Comparison of ENCODE assay signal across 15 cellular contexts in the genomic region with DNA sequence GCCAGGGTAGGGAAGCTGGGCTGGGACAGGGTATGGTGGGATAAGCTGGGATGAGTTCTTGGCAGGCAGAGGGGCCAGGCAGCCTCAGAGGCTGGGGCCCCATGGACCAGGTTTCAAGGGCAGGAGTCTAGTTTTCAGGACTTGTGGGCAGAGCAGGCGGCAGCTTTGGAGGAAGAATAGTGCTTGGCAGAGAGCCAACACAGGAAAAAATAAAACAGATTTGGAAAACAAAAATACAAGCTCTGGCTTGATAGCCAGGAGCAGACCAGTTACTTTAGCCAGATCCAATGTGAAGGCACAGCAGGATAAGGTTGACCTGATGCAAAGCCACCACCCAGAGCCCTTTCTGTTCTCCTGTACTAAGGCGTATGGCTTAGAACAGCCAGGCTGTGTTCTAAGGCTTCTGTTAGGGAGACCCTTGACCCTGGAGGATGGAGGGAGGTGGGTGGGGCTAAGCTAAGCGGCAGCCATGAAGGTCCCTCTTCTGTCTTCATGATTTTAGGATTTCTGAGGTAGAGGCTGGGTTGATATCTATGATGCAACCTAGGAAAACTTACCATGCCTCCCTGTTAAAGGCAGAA. TPM values are rescaled to one million over a fixed set of nuclear protein-coding genes. Genes with fewer than 3 reads are reported as not detected.
DNase-seq lines count a peak whose midpoint lies in the region; ATAC-seq and TF ChIP-seq lines count a peak whose summit lies in the region.
"Had no signal": no experiment of that assay in that cellular context is flagged by ENCODE, and none has a peak within 500 bp of the region (broad histone marks: within the 10 kb centered on the region; RNA-seq: fewer than 3 reads in every experiment).

No MANE protein-coding gene starts in this region.

- 82% methylated on average over 3 of the region's 3 CpGs for WGBS in SK-N-SH (ENCODE audit: low lambda C conversion rate)

- peaks cover 5% of the 10 kb centered on the region; the same call in 1 of the 2 replicates for H3K36me3 Mint-ChIP-seq in HFFc6 (ENCODE audit: low read depth)
- peaks cover 28% of the 10 kb centered on the region for H3K36me3 Mint-ChIP-seq in activated naive CD8-positive, alpha-beta T cell treated with anti-CD3 and anti-CD28 coated beads for 36 hours
- H3K36me3 Mint-ChIP-seq in naive thymus-derived CD8-positive, alpha-beta T cell, result peaks cover 0 to 14% (median 0%) of the 10 kb centered on the region in 3 donors

- no peak overlapping the region for H3K4me3 ChIP-seq in SK-N-SH (ENCODE audit: low read depth in 2 of 2, low read length in 1 of 2)
- H3K4me3 ChIP-seq: prostate gland, transverse colon had no signal

- no peak for TF ChIP-seq EP300 in SK-N-SH (IDR thresholded peaks at IDR 0.05; ENCODE audit: borderline replicate concordance in 1 of 2, low read depth in 1 of 2, low read length in 1 of 2)

- POLR2A ChIA-PET in SK-N-SH (lab: Yijun Ruan, JAX), result no interaction called here
- POLR2A ChIA-PET in naive thymus-derived CD8-positive, alpha-beta T cell (lab: Charles Lee), result interaction anchor here (0.6 kb wide), 1 partner anchor 333 kb away, joined by 3 read pairs; no protein-coding TSS in a partner anchor

- no peaks in the 10 kb centered on the region for H3K9me2 ChIP-seq in SK-N-SH

- H3K4me1 ChIP-seq in SK-N-SH (ENCODE audit: control insufficient read depth in 1 of 2, insufficient read depth in 2 of 2, low read depth in 1 of 2, low read length in 1 of 2) (peaks cover 0 to 46% of the 10 kb centered on the region in 2 experiments; a peak in 3 of 4 replicates), foreskin keratinocyte (no peaks in the 10 kb centered on the region)

- H3K4me2 ChIP-seq in SK-N-SH, result no peak overlapping the region
- H3K4me2 ChIP-seq: KMS-11 had no signal

- H3K4me3 Mint-ChIP-seq in HFFc6, result no peak overlapping the region; the same call in 1 of the 2 replicates
- H3K4me3 Mint-ChIP-seq in activated naive CD8-positive, alpha-beta T cell treated with anti-CD3 and anti-CD28 coated beads for 36 hours, result no peak overlapping the region
- H3K4me3 Mint-ChIP-seq in naive thymus-derived CD8-positive, alpha-beta T cell, result peak overlapping the region in 8 of 10 donors; percentile 11 to 94 (median 37)

- H3K27me3 ChIP-seq in SK-N-SH (ENCODE audit: insufficient read depth) (no peaks in the 10 kb centered on the region), foreskin keratinocyte (no peaks in the 10 kb centered on the region)
- H3K27me3 ChIP-seq: transverse colon had no signal

- CTCF ChIA-PET in SK-N-SH (lab: Yijun Ruan, JAX), result interaction anchor here (0.7 to 2.5 kb wide), 5 partner anchors 9 to 181 kb away, joined by 3 to 10 read pairs (median 3); no protein-coding TSS in a partner anchor

- TF ChIP-seq CTCF in SK-N-SH (IDR thresholded peaks at IDR 0.05) (no peak), HFFc6 (IDR thresholded peaks at IDR 0.05) (no peak), foreskin keratinocyte (conservative IDR thresholded peaks at IDR 0.05) (no peak)

- no peak for TF ChIP-seq RAD21 in SK-N-SH (IDR thresholded peaks at IDR 0.05; ENCODE audit: low read length)

- H2AFZ ChIP-seq in SK-N-SH (ENCODE audit: low read depth), result no peak overlapping the region

- H3K9ac ChIP-seq in SK-N-SH, result no peak overlapping the region
- H3K9ac ChIP-seq: KMS-11 had no signal

- H3K27ac ChIP-seq in SK-N-SH (ENCODE audit: low read depth in 2 of 2, low read length in 1 of 2) (peak overlapping the region in 1 of 2 experiments; percentile 36; a peak in 1 of 4 replicates), foreskin keratinocyte (no peak overlapping the region)
- H3K27ac ChIP-seq: KMS-11, prostate gland had no signal

- peak overlapping the region; percentile 75 for H3K27ac Mint-ChIP-seq in HFFc6
- H3K27ac Mint-ChIP-seq in activated naive CD8-positive, alpha-beta T cell treated with anti-CD3 and anti-CD28 coated beads for 36 hours, result peak overlapping the region; percentile 32
- peak overlapping the region; percentile 9 to 98 (median 93) for H3K27ac Mint-ChIP-seq in naive thymus-derived CD8-positive, alpha-beta T cell

- ATAC-seq in SK-N-SH treated with all-trans-retinoic acid at 6 μM for 48 hours (no peak), foreskin keratinocyte (no peak), GM19324 (IDR thresholded peaks at IDR 0.05; ENCODE audit: low FRiP score, unreplicated experiment) (no peak), HG02623 (IDR thresholded peaks at IDR 0.05; ENCODE audit: unreplicated experiment) (no peak)
- no peak for ATAC-seq in naive thymus-derived CD8-positive, alpha-beta T cell

- H4K20me1 ChIP-seq in SK-N-SH (ENCODE audit: insufficient read depth), result no peaks in the 10 kb centered on the region

- no peaks in the 10 kb centered on the region for H3K9me3 ChIP-seq in SK-N-SH
- H3K9me3 ChIP-seq: prostate gland, transverse colon had no signal

- H3K4me1 Mint-ChIP-seq in HFFc6 (ENCODE audit: low read depth), result peaks cover 78% of the 10 kb centered on the region
- peaks cover 83% of the 10 kb centered on the region for H3K4me1 Mint-ChIP-seq in activated naive CD8-positive, alpha-beta T cell treated with anti-CD3 and anti-CD28 coated beads for 36 hours
- H3K4me1 Mint-ChIP-seq in naive thymus-derived CD8-positive, alpha-beta T cell, result peaks cover 66 to 99% (median 97%) of the 10 kb centered on the region in 4 donors

- H3K36me3 ChIP-seq in SK-N-SH (replicated peaks in 1 of 2; ENCODE audit: control insufficient read depth in 1 of 2, insufficient read depth in 2 of 2, low read length in 1 of 2), result no peaks in the 10 kb centered on the region
- H3K36me3 ChIP-seq: prostate gland, transverse colon had no signal

- peaks cover 3% of the 10 kb centered on the region for H3F3A ChIP-seq in SK-N-SH (replicated peaks; ENCODE audit: insufficient read depth)

- H3K27me3 Mint-ChIP-seq in HFFc6 (ENCODE audit: insufficient read depth), result peaks cover 5% of the 10 kb centered on the region
- H3K27me3 Mint-ChIP-seq in activated naive CD8-positive, alpha-beta T cell treated with anti-CD3 and anti-CD28 coated beads for 36 hours, result no peaks in the 10 kb centered on the region
- no peaks in the 10 kb centered on the region for H3K27me3 Mint-ChIP-seq in naive thymus-derived CD8-positive, alpha-beta T cell

- H3K9me3 Mint-ChIP-seq in HFFc6, result no peaks in the 10 kb centered on the region
- H3K9me3 Mint-ChIP-seq in activated naive CD8-positive, alpha-beta T cell treated with anti-CD3 and anti-CD28 coated beads for 36 hours, result no peaks in the 10 kb centered on the region
- no peaks in the 10 kb centered on the region for H3K9me3 Mint-ChIP-seq in naive thymus-derived CD8-positive, alpha-beta T cell

- peak; percentile 46 for DNase-seq in SK-N-SH
- no peak for DNase-seq in HFFc6
- DNase-seq in activated naive CD8-positive, alpha-beta T cell treated with anti-CD3 and anti-CD28 coated beads for 36 hours, result no peak
- no peak for DNase-seq in naive thymus-derived CD8-positive, alpha-beta T cell
- no peak for DNase-seq in foreskin keratinocyte
- DNase-seq: ACHN; activated CD8-positive, alpha-beta memory T cell treated with anti-CD3 and anti-CD28 coated beads, Interleukin-2, amount 50 U/mL, for 4 hours; effector CD8-positive, alpha-beta T cell; NCI-H2029 treated with DMSO at 0.1 percent for 48 hours; transverse colon had no signal

- H3K79me2 ChIP-seq in SK-N-SH (ENCODE audit: insufficient read depth), result peaks cover 10% of the 10 kb centered on the region; the same call in 1 of the 2 replicates

TF ChIP-seq in SK-N-SH, 30 proteins besides CTCF, POLR2A, EP300 and RAD21:
- TF ChIP-seq NFIC (IDR thresholded peaks at IDR 0.05; ENCODE audit: borderline replicate concordance), result 0 out of 2 replicates have a peak, but pooled peaks have one; percentile 19
- no peak for TF ChIP-seq TCF12 (IDR thresholded peaks at IDR 0.05)

TF ChIP-seq in SK-N-SH treated with all-trans-retinoic acid at 6 μM for 48 hours, 23 proteins besides CTCF, POLR2A, EP300 and RAD21:
- TF ChIP-seq CREB5 (CRISPR knock-in tag; IDR thresholded peaks at IDR 0.05; ENCODE audit: low read depth) (no peak), ARNTL (CRISPR knock-in tag; IDR thresholded peaks at IDR 0.05; ENCODE audit: borderline replicate concordance, low read depth) (no peak), ZFP30 (CRISPR knock-in tag; IDR thresholded peaks at IDR 0.05) (no peak)

RNA-seq across cellular contexts. Expression of gene TRAF5, which starts 5.5 kb away (rescaled TPM):
- polyA plus RNA-seq in SK-N-SH (2012; rRNA removed) (7.6 and 10.5 TPM in 2 replicates), foreskin keratinocyte (1.3 and 1.4 TPM in 2 replicates)
- polyA plus RNA-seq in SK-N-SH (2012; cell fraction: cytosol; rRNA removed), result 5.1 and 5.4 TPM in 2 replicates
- 34.5 and 45.6 TPM in 2 replicates for polyA plus RNA-seq in SK-N-SH (2012; cell fraction: nucleus; rRNA removed)
- 10 to 100 TPM in 1 of 6 experiments, 1 to 10 TPM in 5; 7.7 to 12.3 (median 8.7) TPM for total RNA-seq in HFFc6 (2021; fragmentation: NEBNext Ultra II Directional; extraction: Animal tissue kit (Norgen Biotek cat#: 25700))
- 10 to 100 TPM; 23.7 to 24.4 TPM for total RNA-seq in activated naive CD8-positive, alpha-beta T cell treated with anti-CD3 and anti-CD28 coated beads for 36 hours
- 10 to 100 TPM; 72.4 to 74.3 TPM for total RNA-seq in naive thymus-derived CD8-positive, alpha-beta T cell
- polyA plus RNA-seq in naive thymus-derived CD8-positive, alpha-beta T cell, result 10 to 100 TPM; 18.2 to 32.5 (median 18.5) TPM
- total RNA-seq in foreskin keratinocyte, result 3.4 TPM in 2 replicates

Comparison
In these comparisons a context has a peak if more than half of its experiments do, and no peak if none do; other contexts are left out.
1. H3K27ac Mint-ChIP-seq: peak in every context shown above with its lines; median percentile 93 in naive thymus-derived CD8-positive, alpha-beta T cell; 75 in HFFc6; 32 in activated naive CD8-positive, alpha-beta T cell treated with anti-CD3 and anti-CD28 coated beads for 36 hours.
2. H3K4me3 Mint-ChIP-seq: peak in naive thymus-derived CD8-positive, alpha-beta T cell (8 of 10); none in HFFc6 (single experiment) and activated naive CD8-positive, alpha-beta T cell treated with anti-CD3 and anti-CD28 coated beads for 36 hours (single experiment).